Comparison of ENCODE assay signal across 9 cellular contexts in the genomic region with DNA sequence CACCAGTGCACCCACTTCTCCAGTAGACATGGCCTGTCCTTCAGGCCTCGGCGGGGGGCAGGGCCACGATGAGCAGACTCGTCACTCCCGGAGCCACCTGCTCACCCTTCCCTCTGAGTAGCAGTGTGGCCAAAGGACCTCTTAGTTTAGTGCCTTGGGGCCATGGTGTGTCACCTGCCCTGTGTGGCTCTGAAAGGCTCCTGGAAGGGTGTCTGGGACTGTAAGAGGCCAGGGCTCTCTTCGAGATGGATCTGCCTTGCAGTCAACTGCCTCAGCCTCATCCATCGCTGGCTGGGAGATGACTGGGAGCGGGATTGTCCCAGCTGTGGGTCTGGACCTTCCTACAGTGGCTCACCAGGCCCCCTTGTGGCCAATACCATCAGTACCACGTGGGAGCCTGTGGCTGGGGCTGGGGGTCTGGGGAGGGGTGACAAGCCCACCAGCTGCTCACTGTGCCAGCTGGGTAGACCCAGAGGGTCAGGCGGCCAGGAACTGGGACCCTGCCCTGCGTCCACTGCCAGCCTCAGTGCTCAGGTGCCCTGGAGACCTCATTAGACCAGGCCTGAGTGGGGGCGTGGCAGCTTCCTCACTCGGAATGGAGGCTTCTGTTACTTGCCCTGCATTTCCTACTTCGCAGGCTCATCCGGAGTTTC.
DNase-seq lines count a peak whose midpoint lies in the region; ATAC-seq, FAIRE-seq and TF ChIP-seq lines count a peak whose summit lies in the region.
"Had no signal": no experiment of that assay in that cellular context is flagged by ENCODE, and none has a peak within 500 bp of the region (broad histone marks: within the 10 kb centered on the region; RNA-seq: fewer than 3 reads in every experiment).

No MANE protein-coding gene starts in this region.

- intact Hi-C loops in Right ventricle myocardium inferior (cut with DNase I), result loop anchor here (2.0 kb wide), 1 partner anchor 81 kb away; no protein-coding TSS in a partner anchor
- intact Hi-C loops in cardiac septum (cut with DNase I), result loop anchor here (5.0 to 10.0 kb wide), 3 partner anchors 75 to 103 kb away; no protein-coding TSS in a partner anchor

- in situ Hi-C loops in brain microvascular endothelial cell (cut with HindIII; ENCODE audit: low pct_ligation_motif_present, low sequenced_read_pairs), result no loop called here

- no peak for FAIRE-seq in RCC 7860 (lab: Jason Lieb, UNC)
- FAIRE-seq: GM18507 had no signal

- ATAC-seq in Right ventricle myocardium inferior (peak; percentile 55), GM18870 (IDR thresholded peaks at IDR 0.05; ENCODE audit: unreplicated experiment) (no peak), HG02588 (IDR thresholded peaks at IDR 0.05; ENCODE audit: unreplicated experiment) (no peak)

- no peak overlapping the region for H3K4me3 ChIP-seq in brain microvascular endothelial cell (ENCODE audit: low read depth, low read length)

- no peaks in the 10 kb centered on the region for H3K36me3 ChIP-seq in brain microvascular endothelial cell (replicated peaks)

- no peaks in the 10 kb centered on the region for H3K27me3 ChIP-seq in brain microvascular endothelial cell (replicated peaks)

- H3K27ac ChIP-seq in brain microvascular endothelial cell, result no peak overlapping the region

- DNase-seq in Right ventricle myocardium inferior (ENCODE audit: missing footprints), result no peak
- no peak for DNase-seq in cardiac septum (ENCODE audit: low spot score)
- peak; percentile 35 for DNase-seq in RPMI7951 (ENCODE audit: low read depth)
- peak; percentile 35 for DNase-seq in brain microvascular endothelial cell
- DNase-seq in lung microvascular endothelial cell (ENCODE audit: low read depth in 2 of 2), result peak; percentile 45 to 52
- DNase-seq in RCC 7860 (ENCODE audit: low spot score), result no peak

- peak; percentile 81 for TF ChIP-seq CTCF in brain microvascular endothelial cell (IDR thresholded peaks at IDR 0.05; ENCODE audit: low read depth, low read length, missing control alignments)

Comparison
In these comparisons a context has a peak if more than half of its experiments do, and no peak if none do; other contexts are left out.
1. DNase-seq: peak in RPMI7951 (single experiment), brain microvascular endothelial cell (single experiment) and lung microvascular endothelial cell (2 of 2); none in Right ventricle myocardium inferior (single experiment), cardiac septum (single experiment) and RCC 7860 (single experiment).